14 cellular contexts compared by ENCODE assay signal in genomic region chr2:219000569-219000960, GRCh38. TPM values are rescaled to one million over a fixed set of nuclear protein-coding genes. Genes with fewer than 3 reads are reported as not detected.
DNase-seq lines count a peak whose midpoint lies in the region; ATAC-seq and TF ChIP-seq lines count a peak whose summit lies in the region.
"Had no signal": no experiment of that assay in that cellular context is flagged by ENCODE, and none has a peak within 500 bp of the region (broad histone marks: within the 10 kb centered on the region; RNA-seq: fewer than 3 reads in every experiment).

No MANE protein-coding gene starts in this region.

- peaks cover 81 to 95% of the 10 kb centered on the region in 2 donors for H3K27me3 Mint-ChIP-seq in effector memory CD8-positive, alpha-beta T cell
- H3K27me3 Mint-ChIP-seq in activated CD4-positive, alpha-beta T cell treated with anti-CD3 and anti-CD28 coated beads, Interleukin-2, amount 10 ng/mL, durations not matched to agents 24 days and 14 days = peaks cover 80% of the 10 kb centered on the region

- intact Hi-C loops in prostate gland (cut with DNase I) = no loop called here
- intact Hi-C loops in activated CD4-positive, alpha-beta T cell treated with anti-CD3 and anti-CD28 coated beads, Interleukin-2, amount 10 ng/mL, durations not matched to agents 24 days and 14 days (cut with micrococcal nuclease) = loop anchor here (2.0 kb wide), 1 partner anchor 58 kb away; no protein-coding TSS in a partner anchor

- WGBS in prostate gland = 36% methylated on average over 8 of the region's 8 CpGs

- H3K27ac Mint-ChIP-seq in effector memory CD8-positive, alpha-beta T cell = no peak overlapping the region
- no peak overlapping the region for H3K27ac Mint-ChIP-seq in activated CD4-positive, alpha-beta T cell treated with anti-CD3 and anti-CD28 coated beads, Interleukin-2, amount 10 ng/mL, durations not matched to agents 24 days and 14 days

- no peaks in the 10 kb centered on the region for H3K36me3 ChIP-seq in prostate gland

- ATAC-seq in effector memory CD8-positive, alpha-beta T cell (replicated peaks) = no peak
- ATAC-seq: psoas muscle had no signal

- peak overlapping the region; percentile 38 to 53 for H3K4me3 ChIP-seq in prostate gland
- H3K4me3 ChIP-seq: psoas muscle had no signal

- peak overlapping the region; percentile 15 to 20 for H3K4me3 Mint-ChIP-seq in effector memory CD8-positive, alpha-beta T cell
- no peak overlapping the region for H3K4me3 Mint-ChIP-seq in activated CD4-positive, alpha-beta T cell treated with anti-CD3 and anti-CD28 coated beads, Interleukin-2, amount 10 ng/mL, durations not matched to agents 24 days and 14 days

- H3K27ac ChIP-seq in prostate gland = peak overlapping the region; percentile 93 to 95
- H3K27ac ChIP-seq: psoas muscle had no signal

- H3K4me1 Mint-ChIP-seq in effector memory CD8-positive, alpha-beta T cell (ENCODE audit: low read depth in 2 of 2) = peaks cover 4 to 13% of the 10 kb centered on the region in 2 donors
- peaks cover 2% of the 10 kb centered on the region for H3K4me1 Mint-ChIP-seq in activated CD4-positive, alpha-beta T cell treated with anti-CD3 and anti-CD28 coated beads, Interleukin-2, amount 10 ng/mL, durations not matched to agents 24 days and 14 days

- no peaks in the 10 kb centered on the region for H3K9me3 Mint-ChIP-seq in effector memory CD8-positive, alpha-beta T cell
- H3K9me3 Mint-ChIP-seq in activated CD4-positive, alpha-beta T cell treated with anti-CD3 and anti-CD28 coated beads, Interleukin-2, amount 10 ng/mL, durations not matched to agents 24 days and 14 days = no peaks in the 10 kb centered on the region

- H3K36me3 Mint-ChIP-seq in effector memory CD8-positive, alpha-beta T cell (ENCODE audit: insufficient read depth) = peaks cover 3% of the 10 kb centered on the region
- no peaks in the 10 kb centered on the region for H3K36me3 Mint-ChIP-seq in activated CD4-positive, alpha-beta T cell treated with anti-CD3 and anti-CD28 coated beads, Interleukin-2, amount 10 ng/mL, durations not matched to agents 24 days and 14 days (ENCODE audit: low read depth)

- H3K9me3 ChIP-seq in prostate gland = no peaks in the 10 kb centered on the region
- H3K9me3 ChIP-seq: psoas muscle had no signal

- no peaks in the 10 kb centered on the region for H3K27me3 ChIP-seq in prostate gland (replicated peaks; ENCODE audit: insufficient read depth)

- H3K4me1 ChIP-seq in prostate gland (replicated peaks) = peaks cover 15% of the 10 kb centered on the region

- DNase-seq in NCI-H510A treated with DMSO at 0.1 percent for 48 hours (lab: John Stamatoyannopoulos, UW) = peak; percentile 91
- no peak for DNase-seq in NCI-H510A (lab: John Stamatoyannopoulos, UW)
- peak; percentile 63 for DNase-seq in NCI-H2029 (lab: John Stamatoyannopoulos, UW)
- DNase-seq in effector memory CD8-positive, alpha-beta T cell = no peak
- no peak for DNase-seq in prostate gland (ENCODE audit: low spot score)
- DNase-seq in activated CD4-positive, alpha-beta T cell treated with anti-CD3 and anti-CD28 coated beads, Interleukin-2, amount 10 ng/mL, durations not matched to agents 24 days and 14 days = no peak
- DNase-seq in HPDE6-E6E7 (ENCODE audit: extremely low spot score) = no peak
- DNase-seq in activated CD8-positive, alpha-beta memory T cell treated with anti-CD3 and anti-CD28 coated beads for 24 hours = no peak
- DNase-seq: activated CD4-positive, CD25-positive, alpha-beta regulatory T cell treated with anti-CD3 and anti-CD28 coated beads, Interleukin-2, amount 50 U/mL, for 72 hours; OCI-M1; psoas muscle had no signal

- TF ChIP-seq CTCF in prostate gland (IDR thresholded peaks at IDR 0.05) = no peak

- TF ChIP-seq POLR2A in prostate gland (IDR thresholded peaks at IDR 0.05) = no peak

RNA-seq across cellular contexts. Expression of gene CRYBA2, which starts 7.3 kb away (rescaled TPM):
- total RNA-seq in prostate gland = 1 to 10 TPM in 1 of 2 donors, not detected in 1; 3.0 TPM
- total RNA-seq in activated CD4-positive, alpha-beta T cell treated with anti-CD3 and anti-CD28 coated beads, Interleukin-2, amount 10 ng/mL, durations not matched to agents 24 days and 14 days = not detected in 2 replicates
- total RNA-seq: astrocyte, dermis microvascular lymphatic vessel endothelial cell, mesenteric fat pad, psoas muscle had no signal

RNA-seq across cellular contexts. Expression of gene FEV, which starts 15.6 kb away (rescaled TPM):
- total RNA-seq in prostate gland = 10 to 100 TPM in 1 of 2 donors, 1 to 10 TPM in 1; 1.8 to 25.9 TPM
- total RNA-seq in activated CD4-positive, alpha-beta T cell treated with anti-CD3 and anti-CD28 coated beads, Interleukin-2, amount 10 ng/mL, durations not matched to agents 24 days and 14 days = not detected in 2 replicates
- total RNA-seq: astrocyte, dermis microvascular lymphatic vessel endothelial cell, mesenteric fat pad, psoas muscle had no signal

RNA-seq across cellular contexts. Expression of gene CFAP65, which starts 40.8 kb away (rescaled TPM):
- 1 to 10 TPM in 1 of 2 donors, not detected in 1; 4.4 TPM for total RNA-seq in prostate gland
- not detected in 2 replicates for total RNA-seq in activated CD4-positive, alpha-beta T cell treated with anti-CD3 and anti-CD28 coated beads, Interleukin-2, amount 10 ng/mL, durations not matched to agents 24 days and 14 days
- total RNA-seq: dermis microvascular lymphatic vessel endothelial cell, mesenteric fat pad, psoas muscle had no signal

RNA-seq across cellular contexts. Expression of gene CDK5R2, which starts 41.1 kb away (rescaled TPM):
- not detected for total RNA-seq in prostate gland
- not detected in 2 replicates for total RNA-seq in activated CD4-positive, alpha-beta T cell treated with anti-CD3 and anti-CD28 coated beads, Interleukin-2, amount 10 ng/mL, durations not matched to agents 24 days and 14 days
- total RNA-seq: dermis microvascular lymphatic vessel endothelial cell, mesenteric fat pad, psoas muscle had no signal

Comparison
In these comparisons a context has a peak if more than half of its experiments do, and no peak if none do; other contexts are left out.
1. DNase-seq: peak in NCI-H510A treated with DMSO at 0.1 percent for 48 hours (single experiment) and NCI-H2029 (single experiment); none in NCI-H510A (single experiment), effector memory CD8-positive, alpha-beta T cell (0 of 3), prostate gland (single experiment), activated CD4-positive, alpha-beta T cell treated with anti-CD3 and anti-CD28 coated beads, Interleukin-2, amount 10 ng/mL, durations not matched to agents 24 days and 14 days (single experiment), HPDE6-E6E7 (single experiment) and activated CD8-positive, alpha-beta memory T cell treated with anti-CD3 and anti-CD28 coated beads for 24 hours (single experiment).